In genomic region chr7:22477262-22477661, GRCh38 we compare ENCODE assay signal across 27 cellular contexts. TPM values are rescaled to one million over a fixed set of nuclear protein-coding genes. Genes with fewer than 3 reads are reported as not detected.
DNase-seq lines count a peak whose midpoint lies in the region; ATAC-seq, FAIRE-seq and TF ChIP-seq lines count a peak whose summit lies in the region.
"Had no signal": no experiment of that assay in that cellular context is flagged by ENCODE, and none has a peak within 500 bp of the region (broad histone marks: within the 10 kb centered on the region; RNA-seq: fewer than 3 reads in every experiment).

No MANE protein-coding gene starts in this region.

- no peaks in the 10 kb centered on the region for H4K20me1 ChIP-seq in K562 (replicated peaks; ENCODE audit: control insufficient read depth, insufficient read depth, low read length)
- H4K20me1 ChIP-seq in H9 (ENCODE audit: control insufficient read depth, insufficient read depth, insufficient read length), result no peaks in the 10 kb centered on the region
- H4K20me1 ChIP-seq in MM.1S (ENCODE audit: insufficient read depth, low read length), result no peaks in the 10 kb centered on the region
- H4K20me1 ChIP-seq: BLaER1 had no signal

- H3K27ac ChIP-seq in K562 (ENCODE audit: extremely low read depth, low read depth, low read length), result no peak overlapping the region
- H3K27ac ChIP-seq in mesendoderm (ENCODE audit: low read depth, low read length), result peak overlapping the region; percentile 78
- peak overlapping the region; percentile 51 to 53 for H3K27ac ChIP-seq in testis
- no peak overlapping the region for H3K27ac ChIP-seq in H9 (ENCODE audit: insufficient read length, low read depth, low read length)
- H3K27ac ChIP-seq in MM.1S (ENCODE audit: low read length), result no peak overlapping the region
- H3K27ac ChIP-seq: BLaER1 had no signal

- H3K9ac ChIP-seq in K562 (ENCODE audit: insufficient read depth in 1 of 2, low read depth in 2 of 2, low read length in 2 of 2) (no peak overlapping the region), mesendoderm (ENCODE audit: low read length) (no peak overlapping the region), H9 (ENCODE audit: extremely low read depth, insufficient read length, low read length) (no peak overlapping the region), MM.1S (ENCODE audit: low read length) (no peak overlapping the region)
- H3K9ac ChIP-seq: BLaER1 had no signal

- no peak overlapping the region for H3K14ac ChIP-seq in H9 (ENCODE audit: insufficient read depth, low read length)

- CTCF ChIA-PET in K562 (lab: Yijun Ruan, JAX; ENCODE audit: low intra/inter-chr PET ratio), result no interaction called here

- no TSS peak for BruUV-seq in K562 (replicated peaks; lab: Mats Ljungman, UMichigan)

- no peak for TF ChIP-seq CTCF in K562 (IDR thresholded peaks at IDR 0.05 in 2 of 3, conservative IDR thresholded peaks at IDR 0.05 in 1 of 3; ENCODE audit: insufficient read depth in 2 of 3, low read depth in 1 of 3, low read length in 3 of 3)
- no peak for TF ChIP-seq CTCF in neural crest cell (conservative IDR thresholded peaks at IDR 0.05)
- no peak for TF ChIP-seq CTCF in testis (IDR thresholded peaks at IDR 0.05)
- TF ChIP-seq CTCF in H9 (conservative IDR thresholded peaks at IDR 0.05), result no peak
- no peak for TF ChIP-seq CTCF in MM.1S (IDR thresholded peaks at IDR 0.05; ENCODE audit: low read length)

- no peaks in the 10 kb centered on the region for H3K9me3 ChIP-seq in K562 (replicated peaks; ENCODE audit: control insufficient read depth, insufficient read depth, low read depth, low read length)
- H3K9me3 ChIP-seq in testis, result no peaks in the 10 kb centered on the region
- no peaks in the 10 kb centered on the region for H3K9me3 ChIP-seq in H9 (ENCODE audit: control insufficient read depth, low read depth, low read length)
- H3K9me3 ChIP-seq in MM.1S (replicated peaks; ENCODE audit: insufficient read depth, low read length), result no peaks in the 10 kb centered on the region
- H3K9me3 ChIP-seq: BE2C, BLaER1 had no signal

- DNase-seq in K562 (ENCODE audit: extremely low read depth in 1 of 4, low spot score in 3 of 4) (no peak), mesendoderm (no peak), neural crest cell (ENCODE audit: low read depth, low spot score) (no peak), testis (no peak), DMS79 treated with DMSO at 0.1 percent for 48 hours (lab: John Stamatoyannopoulos, UW) (no peak), H9 (no peak), MM.1S (no peak)
- DNase-seq: 8988T; ACHN; BE2C; C1 segment of cervical spinal cord; CD4-positive, alpha-beta memory T cell; CD4-positive, CD25-positive, alpha-beta regulatory T cell; CD8-positive, alpha-beta memory T cell; COR-L47; DMS 273 treated with DMSO at 0.1 percent for 48 hours; DMS153; DMS53; DMS79; GF-D8 had no signal

- no peaks in the 10 kb centered on the region for H3K27me3 ChIP-seq in K562 (ENCODE audit: control insufficient read depth in 2 of 2, insufficient read depth in 2 of 2, low read length in 2 of 2)
- H3K27me3 ChIP-seq in mesendoderm (ENCODE audit: insufficient read depth, low read length, poor library complexity), result no peaks in the 10 kb centered on the region
- H3K27me3 ChIP-seq in testis, result no peaks in the 10 kb centered on the region
- no peaks in the 10 kb centered on the region for H3K27me3 ChIP-seq in H9 (ENCODE audit: insufficient read depth, low read length)
- H3K27me3 ChIP-seq in MM.1S (replicated peaks; ENCODE audit: insufficient read depth, low read length), result no peaks in the 10 kb centered on the region
- H3K27me3 ChIP-seq: BE2C, BLaER1 had no signal

- peaks cover 11% of the 10 kb centered on the region for H3K4me1 Mint-ChIP-seq in neural crest cell
- peaks cover 8% of the 10 kb centered on the region in 2 experiments; a peak in 3 of 4 replicates for H3K4me1 Mint-ChIP-seq in H9

- H3F3A ChIP-seq in MM.1S (ENCODE audit: insufficient read depth, low read length), result peaks cover 4% of the 10 kb centered on the region

- no peaks in the 10 kb centered on the region for H3K23me2 ChIP-seq in H9 (ENCODE audit: insufficient read length, low read depth, low read length, poor library complexity, severe bottlenecking)

- H3K27ac Mint-ChIP-seq in neural crest cell (ENCODE audit: unreplicated experiment) (peak overlapping the region; percentile 64), H9 (no peak overlapping the region; a peak in 1 of 7 replicates)
- H3K27ac Mint-ChIP-seq: CD4-positive, CD25-positive, alpha-beta regulatory T cell had no signal

- no peaks in the 10 kb centered on the region for H3K9me2 ChIP-seq in MM.1S (replicated peaks; ENCODE audit: insufficient read depth, low read length)

- no peak overlapping the region for H3K4me3 ChIP-seq in K562
- H3K4me3 ChIP-seq in mesendoderm (ENCODE audit: low read length), result no peak overlapping the region
- H3K4me3 ChIP-seq in testis, result no peak overlapping the region
- no peak overlapping the region for H3K4me3 ChIP-seq in MM.1S (ENCODE audit: low read length)
- H3K4me3 ChIP-seq: BLaER1 had no signal

- H4K5ac ChIP-seq in mesendoderm (ENCODE audit: low read length) (peak overlapping the region; percentile 89), H9 (ENCODE audit: insufficient read length, low read depth, low read length) (no peak overlapping the region)

- H3K9me3 Mint-ChIP-seq in neural crest cell (no peaks in the 10 kb centered on the region), H9 (no peaks in the 10 kb centered on the region)
- H3K9me3 Mint-ChIP-seq: CD4-positive, alpha-beta memory T cell; CD4-positive, CD25-positive, alpha-beta regulatory T cell; CD8-positive, alpha-beta memory T cell had no signal

- H2AFZ ChIP-seq in K562 (ENCODE audit: low read depth, low read length), result no peak overlapping the region
- no peak overlapping the region for H2AFZ ChIP-seq in H9 (ENCODE audit: low read length)
- H2AFZ ChIP-seq in MM.1S (ENCODE audit: low read length), result no peak overlapping the region

- H2BK120ac ChIP-seq in mesendoderm (ENCODE audit: low read depth, low read length) (peak overlapping the region; percentile 29), H9 (ENCODE audit: low read depth, low read length, poor library complexity, severe bottlenecking) (no peak overlapping the region)

- no peak for TF ChIP-seq RAD21 in K562 (CRISPR knock-in tag; conservative IDR thresholded peaks at IDR 0.05 in 1 of 2, IDR thresholded peaks at IDR 0.05 in 1 of 2)

- H3K9me1 ChIP-seq in K562 (ENCODE audit: control insufficient read depth, insufficient read depth, low read length), result peaks cover 4% of the 10 kb centered on the region

- no peak overlapping the region for H3K4me3 Mint-ChIP-seq in neural crest cell
- no peak overlapping the region for H3K4me3 Mint-ChIP-seq in H9
- H3K4me3 Mint-ChIP-seq: CD14-positive monocyte; CD4-positive, alpha-beta memory T cell; CD4-positive, CD25-positive, alpha-beta regulatory T cell; CD8-positive, alpha-beta memory T cell had no signal

- H3K36me3 Mint-ChIP-seq in neural crest cell (ENCODE audit: low read depth) (peaks cover 3% of the 10 kb centered on the region), H9 (ENCODE audit: insufficient read depth in 1 of 3, low read depth in 3 of 3) (no peaks in the 10 kb centered on the region; a peak in 1 of 7 replicates)
- H3K36me3 Mint-ChIP-seq: CD14-positive monocyte; CD4-positive, alpha-beta memory T cell; CD4-positive, CD25-positive, alpha-beta regulatory T cell; CD8-positive, alpha-beta memory T cell had no signal

- H3K18ac ChIP-seq in mesendoderm (ENCODE audit: low read length) (no peak overlapping the region), H9 (ENCODE audit: insufficient read length, low read depth, low read length) (no peak overlapping the region)

- no peak overlapping the region for H2BK20ac ChIP-seq in H9 (ENCODE audit: low read depth, low read length, poor library complexity, severe bottlenecking)

- peak overlapping the region; percentile 38 for H3K56ac ChIP-seq in mesendoderm (ENCODE audit: low read length)
- H3K56ac ChIP-seq in H9 (ENCODE audit: insufficient read length, low read depth, low read length), result no peak overlapping the region

- H3K23ac ChIP-seq in mesendoderm (ENCODE audit: low read length) (peak overlapping the region; percentile 69), H9 (ENCODE audit: insufficient read length, low read depth, low read length) (no peak overlapping the region)

- no peak overlapping the region for H3T11ph ChIP-seq in H9 (ENCODE audit: low read length)

- H3K4me1 ChIP-seq in K562 (replicated peaks in 1 of 2; ENCODE audit: control insufficient read depth in 2 of 2, insufficient read depth in 2 of 2, low read length in 2 of 2), result peaks cover 0 to 3% of the 10 kb centered on the region in 2 experiments; a peak in 1 of 5 replicates
- H3K4me1 ChIP-seq in mesendoderm (ENCODE audit: control insufficient read depth, low read depth, low read length), result peaks cover 8% of the 10 kb centered on the region
- H3K4me1 ChIP-seq in testis, result peaks cover 11% of the 10 kb centered on the region
- H3K4me1 ChIP-seq in H9 (ENCODE audit: insufficient read depth, low read length), result no peaks in the 10 kb centered on the region
- H3K4me1 ChIP-seq in MM.1S (ENCODE audit: low read length), result peaks cover 13% of the 10 kb centered on the region

- H4K8ac ChIP-seq in mesendoderm (ENCODE audit: low read depth, low read length), result no peak overlapping the region
- H4K8ac ChIP-seq in H9 (replicated peaks; ENCODE audit: insufficient read length, low read depth, low read length), result no peak overlapping the region

- H3K79me2 ChIP-seq in K562 (ENCODE audit: control insufficient read depth, insufficient read depth, low read length), result no peaks in the 10 kb centered on the region
- no peaks in the 10 kb centered on the region for H3K79me2 ChIP-seq in mesendoderm (ENCODE audit: control insufficient read depth, insufficient read depth, low read length)
- H3K79me2 ChIP-seq in H9 (ENCODE audit: insufficient read depth, low read length), result no peaks in the 10 kb centered on the region
- no peaks in the 10 kb centered on the region for H3K79me2 ChIP-seq in MM.1S (ENCODE audit: low read length)

- H3K4me2 ChIP-seq in K562 (ENCODE audit: insufficient read depth, low read length) (no peak overlapping the region), mesendoderm (ENCODE audit: low read length) (no peak overlapping the region), H9 (ENCODE audit: insufficient read depth, insufficient read length, low read length) (no peak overlapping the region), MM.1S (ENCODE audit: low read depth, low read length) (no peak overlapping the region)
- H3K4me2 ChIP-seq: BLaER1 had no signal

- peak overlapping the region; percentile 87 for H2BK5ac ChIP-seq in mesendoderm (ENCODE audit: low read length)
- no peak overlapping the region for H2BK5ac ChIP-seq in H9 (ENCODE audit: insufficient read length, low read length)

- intact Hi-C loops in K562 (cut with micrococcal nuclease) (no loop called here), testis (cut with DNase I; ENCODE audit: low total_unique reads) (no loop called here)

- no peak overlapping the region for H4K91ac ChIP-seq in H9 (ENCODE audit: insufficient read length, low read depth, low read length)

- POLR2A ChIA-PET in K562 (lab: Yijun Ruan, JAX), result no interaction called here

- no peak for FAIRE-seq in K562 (lab: Jason Lieb, UNC)
- FAIRE-seq: A204.1, G401.6, GM12891, GM18507 had no signal

- no peak overlapping the region for H3K4ac ChIP-seq in mesendoderm (ENCODE audit: low read depth, low read length)
- no peak overlapping the region for H3K4ac ChIP-seq in H9 (ENCODE audit: low read depth, low read length)

- H3K79me1 ChIP-seq in mesendoderm (ENCODE audit: low read length) (no peaks in the 10 kb centered on the region), H9 (ENCODE audit: insufficient read depth, low read depth, low read length, poor library complexity, severe bottlenecking) (no peaks in the 10 kb centered on the region)

- H2BK12ac ChIP-seq in H9 (ENCODE audit: insufficient read length, low read depth, low read length), result no peak overlapping the region

- no peak overlapping the region for H2BK15ac ChIP-seq in mesendoderm (replicated peaks; ENCODE audit: low read depth)
- H2BK15ac ChIP-seq in H9 (ENCODE audit: low read depth, low read length), result no peak overlapping the region

- TF ChIP-seq POLR2A in K562 (conservative IDR thresholded peaks at IDR 0.05) (no peak), testis (IDR thresholded peaks at IDR 0.05) (no peak)

- H3K36me3 ChIP-seq in K562 (ENCODE audit: control insufficient read depth, insufficient read depth, low read length), result peaks cover 20% of the 10 kb centered on the region; the same call in 2 of the 3 replicates
- H3K36me3 ChIP-seq in mesendoderm (ENCODE audit: control insufficient read depth, insufficient read depth, low read length), result no peaks in the 10 kb centered on the region
- no peaks in the 10 kb centered on the region for H3K36me3 ChIP-seq in testis (ENCODE audit: low read depth, missing control alignments)
- no peaks in the 10 kb centered on the region for H3K36me3 ChIP-seq in MM.1S (replicated peaks; ENCODE audit: insufficient read depth, low read length)
- H3K36me3 ChIP-seq: BE2C, BLaER1 had no signal

- ATAC-seq in K562, result no peak
- no peak for ATAC-seq in HG03520 (IDR thresholded peaks at IDR 0.05; ENCODE audit: unreplicated experiment)

- 77% methylated on average over 4 of the region's 4 CpGs for WGBS in K562 (ENCODE audit: insufficient coverage, low coverage, missing lambda C conversion rate)
- no CpG with 5 or more reads among the region's 4 CpGs for WGBS in mesendoderm (ENCODE audit: extremely low coverage, insufficient coverage, low lambda C conversion rate)
- 87 to 93% methylated on average over 4 of the region's 4 CpGs for WGBS in testis, 2 donors
- no CpG with 5 or more reads among the region's 4 CpGs for WGBS in H9 (ENCODE audit: extremely low coverage, insufficient read length, low lambda C conversion rate)

- no peaks in the 10 kb centered on the region for H3K27me3 Mint-ChIP-seq in neural crest cell (ENCODE audit: low read depth)
- no peaks in the 10 kb centered on the region for H3K27me3 Mint-ChIP-seq in H9 (ENCODE audit: low read depth)
- H3K27me3 Mint-ChIP-seq: CD4-positive, CD25-positive, alpha-beta regulatory T cell had no signal

- no peak for TF ChIP-seq EP300 in K562 (IDR thresholded peaks at IDR 0.05; ENCODE audit: low read length)

- peak overlapping the region; percentile 19 for H2AK5ac ChIP-seq in mesendoderm (ENCODE audit: low read length)
- H2AK5ac ChIP-seq in H9 (ENCODE audit: insufficient read length, low read length), result no peak overlapping the region

- in situ Hi-C loops in K562 (cut with MboI), result no loop called here

RNA-seq across cellular contexts. Expression of gene STEAP1B, which starts 22.7 kb away (rescaled TPM):
- total RNA-seq in K562 (2011; cell fraction: chromatin; rRNA removed; ENCODE audit: low replicate concordance), result 58.4 and 119 TPM in 2 replicates
- total RNA-seq in K562 (2011; cell fraction: nucleolus; rRNA removed), result 35.9 and 36.8 TPM in 2 replicates
- total RNA-seq in K562 (2011; cell fraction: nucleoplasm; rRNA removed), result 71.3 and 117 TPM in 2 replicates
- 20.0 and 23.8 TPM in 2 replicates for total RNA-seq in K562 (2014; rRNA removed)
- 34.3 and 39.8 TPM in 2 replicates for total RNA-seq in K562 (2014; rRNA removed; fragmentation: Illumina TruSeq; extraction: Trizol)
- 23.1 and 28.3 TPM in 2 replicates for total RNA-seq in K562 (2015; rRNA removed; fragmentation: Illumina TruSeq; extraction: Trizol)
- total RNA-seq in K562 (2021), result 22.0 and 24.4 TPM in 2 replicates
- polyA plus RNA-seq in K562 (2011; rRNA removed), result 36.4 and 36.8 TPM in 2 replicates
- 21.0 and 33.7 TPM in 2 replicates for polyA plus RNA-seq in K562 (2011; cell fraction: cytosol; rRNA removed)
- 58.2 and 62.5 TPM in 2 replicates for polyA plus RNA-seq in K562 (2011; cell fraction: nucleus; rRNA removed)
- polyA plus RNA-seq in K562 (2012), result 21.6 and 46.5 TPM in 2 replicates
- 24.7 and 29.2 TPM in 2 replicates for polyA plus RNA-seq in K562 (2014; fragmentation: Illumina TruSeq; extraction: Trizol)
- polyA plus RNA-seq in K562 (2014; fragmentation: Nextera tagmentation; extraction: Ambion mirVana), result 10 to 100 TPM; 31.5 to 38.5 TPM
- polyA plus RNA-seq in K562 (2014; rRNA removed), result 26.5 and 30.6 TPM in 2 replicates
- polyA minus RNA-seq in K562 (2011; rRNA and poly(A)+ RNA removed), result 44.0 and 52.0 TPM in 2 replicates
- 4.1 and 15.5 TPM in 2 replicates for polyA minus RNA-seq in K562 (2011; cell fraction: cytosol; rRNA and poly(A)+ RNA removed)
- polyA minus RNA-seq in K562 (2011; cell fraction: nucleus; rRNA and poly(A)+ RNA removed), result 40.4 and 57.9 TPM in 2 replicates
- polyA plus RNA-seq in mesendoderm (2013, experiment 1 of 2), result 10.4 TPM
- polyA plus RNA-seq in mesendoderm (2013, experiment 2 of 2), result 10.1 TPM
- 9.5 and 10.8 TPM in 2 replicates for total RNA-seq in neural crest cell
- 10 to 100 TPM; 11.3 TPM for total RNA-seq in testis
- 7.4 TPM for polyA plus RNA-seq in testis (ENCODE audit: insufficient read depth, low read depth, low replicate concordance)
- total RNA-seq in H9 (2021), result 3.2 and 4.0 TPM in 2 replicates
- total RNA-seq: CD4-positive, alpha-beta memory T cell; CD4-positive, CD25-positive, alpha-beta regulatory T cell had no signal
- polyA plus RNA-seq: CD4-positive, alpha-beta memory T cell; CD4-positive, CD25-positive, alpha-beta regulatory T cell; CD8-positive, alpha-beta memory T cell had no signal

Comparison
In these comparisons a context has a peak if more than half of its experiments do, and no peak if none do; other contexts are left out.
1. H3K27ac ChIP-seq: peak in mesendoderm (single experiment) and testis (2 of 2); none in K562 (single experiment), H9 (single experiment) and MM.1S (single experiment).